Comparison of ENCODE assay signal across 1 cellular context in genomic region chr12:28866296-28866695, GRCh38.
TF ChIP-seq lines count a peak whose summit lies in the region.

No MANE protein-coding gene starts in this region.

TF ChIP-seq in GM23338, 12 proteins besides CTCF, POLR2A, EP300 and RAD21 (continued from another document):
- TF ChIP-seq, protein P1, sequence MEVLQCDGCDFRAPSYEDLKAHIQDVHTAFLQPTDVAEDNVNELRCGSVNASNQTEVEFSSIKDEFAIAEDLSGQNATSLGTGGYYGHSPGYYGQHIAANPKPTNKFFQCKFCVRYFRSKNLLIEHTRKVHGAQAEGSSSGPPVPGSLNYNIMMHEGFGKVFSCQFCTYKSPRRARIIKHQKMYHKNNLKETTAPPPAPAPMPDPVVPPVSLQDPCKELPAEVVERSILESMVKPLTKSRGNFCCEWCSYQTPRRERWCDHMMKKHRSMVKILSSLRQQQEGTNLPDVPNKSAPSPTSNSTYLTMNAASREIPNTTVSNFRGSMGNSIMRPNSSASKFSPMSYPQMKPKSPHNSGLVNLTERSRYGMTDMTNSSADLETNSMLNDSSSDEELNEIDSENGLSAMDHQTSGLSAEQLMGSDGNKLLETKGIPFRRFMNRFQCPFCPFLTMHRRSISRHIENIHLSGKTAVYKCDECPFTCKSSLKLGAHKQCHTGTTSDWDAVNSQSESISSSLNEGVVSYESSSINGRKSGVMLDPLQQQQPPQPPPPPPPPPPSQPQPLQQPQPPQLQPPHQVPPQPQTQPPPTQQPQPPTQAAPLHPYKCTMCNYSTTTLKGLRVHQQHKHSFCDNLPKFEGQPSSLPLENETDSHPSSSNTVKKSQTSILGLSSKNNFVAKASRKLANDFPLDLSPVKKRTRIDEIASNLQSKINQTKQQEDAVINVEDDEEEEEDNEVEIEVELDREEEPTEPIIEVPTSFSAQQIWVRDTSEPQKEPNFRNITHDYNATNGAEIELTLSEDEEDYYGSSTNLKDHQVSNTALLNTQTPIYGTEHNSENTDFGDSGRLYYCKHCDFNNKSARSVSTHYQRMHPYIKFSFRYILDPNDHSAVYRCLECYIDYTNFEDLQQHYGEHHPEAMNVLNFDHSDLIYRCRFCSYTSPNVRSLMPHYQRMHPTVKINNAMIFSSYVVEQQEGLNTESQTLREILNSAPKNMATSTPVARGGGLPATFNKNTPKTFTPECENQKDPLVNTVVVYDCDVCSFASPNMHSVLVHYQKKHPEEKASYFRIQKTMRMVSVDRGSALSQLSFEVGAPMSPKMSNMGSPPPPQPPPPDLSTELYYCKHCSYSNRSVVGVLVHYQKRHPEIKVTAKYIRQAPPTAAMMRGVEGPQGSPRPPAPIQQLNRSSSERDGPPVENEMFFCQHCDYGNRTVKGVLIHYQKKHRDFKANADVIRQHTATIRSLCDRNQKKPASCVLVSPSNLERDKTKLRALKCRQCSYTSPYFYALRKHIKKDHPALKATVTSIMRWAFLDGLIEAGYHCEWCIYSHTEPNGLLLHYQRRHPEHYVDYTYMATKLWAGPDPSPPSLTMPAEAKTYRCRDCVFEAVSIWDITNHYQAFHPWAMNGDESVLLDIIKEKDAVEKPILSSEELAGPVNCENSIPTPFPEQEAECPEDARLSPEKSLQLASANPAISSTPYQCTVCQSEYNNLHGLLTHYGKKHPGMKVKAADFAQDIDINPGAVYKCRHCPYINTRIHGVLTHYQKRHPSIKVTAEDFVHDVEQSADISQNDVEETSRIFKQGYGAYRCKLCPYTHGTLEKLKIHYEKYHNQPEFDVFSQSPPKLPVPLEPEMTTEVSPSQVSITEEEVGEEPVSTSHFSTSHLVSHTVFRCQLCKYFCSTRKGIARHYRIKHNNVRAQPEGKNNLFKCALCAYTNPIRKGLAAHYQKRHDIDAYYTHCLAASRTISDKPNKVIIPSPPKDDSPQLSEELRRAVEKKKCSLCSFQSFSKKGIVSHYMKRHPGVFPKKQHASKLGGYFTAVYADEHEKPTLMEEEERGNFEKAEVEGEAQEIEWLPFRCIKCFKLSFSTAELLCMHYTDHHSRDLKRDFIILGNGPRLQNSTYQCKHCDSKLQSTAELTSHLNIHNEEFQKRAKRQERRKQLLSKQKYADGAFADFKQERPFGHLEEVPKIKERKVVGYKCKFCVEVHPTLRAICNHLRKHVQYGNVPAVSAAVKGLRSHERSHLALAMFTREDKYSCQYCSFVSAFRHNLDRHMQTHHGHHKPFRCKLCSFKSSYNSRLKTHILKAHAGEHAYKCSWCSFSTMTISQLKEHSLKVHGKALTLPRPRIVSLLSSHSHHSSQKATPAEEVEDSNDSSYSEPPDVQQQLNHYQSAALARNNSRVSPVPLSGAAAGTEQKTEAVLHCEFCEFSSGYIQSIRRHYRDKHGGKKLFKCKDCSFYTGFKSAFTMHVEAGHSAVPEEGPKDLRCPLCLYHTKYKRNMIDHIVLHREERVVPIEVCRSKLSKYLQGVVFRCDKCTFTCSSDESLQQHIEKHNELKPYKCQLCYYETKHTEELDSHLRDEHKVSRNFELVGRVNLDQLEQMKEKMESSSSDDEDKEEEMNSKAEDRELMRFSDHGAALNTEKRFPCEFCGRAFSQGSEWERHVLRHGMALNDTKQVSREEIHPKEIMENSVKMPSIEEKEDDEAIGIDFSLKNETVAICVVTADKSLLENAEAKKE (CRISPR knock-in tag; IDR thresholded peaks at IDR 0.05), result no peak
- TF ChIP-seq STAT1 (IDR thresholded peaks at IDR 0.05; ENCODE audit: unreplicated experiment) (no peak), EZH2phosphoT487 (IDR thresholded peaks at IDR 0.05; ENCODE audit: unreplicated experiment) (no peak)
- TF ChIP-seq, protein P2, sequence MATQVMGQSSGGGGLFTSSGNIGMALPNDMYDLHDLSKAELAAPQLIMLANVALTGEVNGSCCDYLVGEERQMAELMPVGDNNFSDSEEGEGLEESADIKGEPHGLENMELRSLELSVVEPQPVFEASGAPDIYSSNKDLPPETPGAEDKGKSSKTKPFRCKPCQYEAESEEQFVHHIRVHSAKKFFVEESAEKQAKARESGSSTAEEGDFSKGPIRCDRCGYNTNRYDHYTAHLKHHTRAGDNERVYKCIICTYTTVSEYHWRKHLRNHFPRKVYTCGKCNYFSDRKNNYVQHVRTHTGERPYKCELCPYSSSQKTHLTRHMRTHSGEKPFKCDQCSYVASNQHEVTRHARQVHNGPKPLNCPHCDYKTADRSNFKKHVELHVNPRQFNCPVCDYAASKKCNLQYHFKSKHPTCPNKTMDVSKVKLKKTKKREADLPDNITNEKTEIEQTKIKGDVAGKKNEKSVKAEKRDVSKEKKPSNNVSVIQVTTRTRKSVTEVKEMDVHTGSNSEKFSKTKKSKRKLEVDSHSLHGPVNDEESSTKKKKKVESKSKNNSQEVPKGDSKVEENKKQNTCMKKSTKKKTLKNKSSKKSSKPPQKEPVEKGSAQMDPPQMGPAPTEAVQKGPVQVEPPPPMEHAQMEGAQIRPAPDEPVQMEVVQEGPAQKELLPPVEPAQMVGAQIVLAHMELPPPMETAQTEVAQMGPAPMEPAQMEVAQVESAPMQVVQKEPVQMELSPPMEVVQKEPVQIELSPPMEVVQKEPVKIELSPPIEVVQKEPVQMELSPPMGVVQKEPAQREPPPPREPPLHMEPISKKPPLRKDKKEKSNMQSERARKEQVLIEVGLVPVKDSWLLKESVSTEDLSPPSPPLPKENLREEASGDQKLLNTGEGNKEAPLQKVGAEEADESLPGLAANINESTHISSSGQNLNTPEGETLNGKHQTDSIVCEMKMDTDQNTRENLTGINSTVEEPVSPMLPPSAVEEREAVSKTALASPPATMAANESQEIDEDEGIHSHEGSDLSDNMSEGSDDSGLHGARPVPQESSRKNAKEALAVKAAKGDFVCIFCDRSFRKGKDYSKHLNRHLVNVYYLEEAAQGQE (IDR thresholded peaks at IDR 0.05; ENCODE audit: unreplicated experiment), result no peak
